ENCODE assay signal across 17 cellular contexts in the genomic region with DNA sequence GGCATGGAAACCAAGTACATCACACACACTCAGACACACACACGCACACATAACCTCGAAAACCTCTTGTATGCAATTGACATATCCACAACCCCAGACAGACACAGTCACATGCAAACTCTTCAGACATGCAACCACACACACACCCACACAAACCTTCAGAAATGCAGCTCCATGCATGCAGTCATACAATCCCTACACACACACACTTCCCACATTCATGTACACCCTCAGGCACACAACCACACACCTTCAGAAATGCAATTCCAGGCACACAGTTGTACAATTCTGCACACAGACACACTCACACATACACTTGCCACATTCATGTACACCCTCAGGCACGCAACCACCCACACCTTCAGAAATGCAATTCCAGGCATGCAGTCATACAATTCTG. TPM values are rescaled to one million over a fixed set of nuclear protein-coding genes. Genes with fewer than 3 reads are reported as not detected.
A peak's percentile ranks its signal among the peaks of the same experiment; 100 is the strongest.
DNase-seq lines count a peak whose midpoint lies in the region; ATAC-seq and TF ChIP-seq lines count a peak whose summit lies in the region.
"Had no signal": no experiment of that assay in that cellular context is flagged by ENCODE, and none has a peak within 500 bp of the region (broad histone marks: within the 10 kb centered on the region; RNA-seq: fewer than 3 reads in every experiment).

No MANE protein-coding gene starts in this region.

- H3K27ac ChIP-seq in GM23338 (ENCODE audit: low read depth): no peak overlapping the region
- peak overlapping the region; percentile 70 for H3K27ac ChIP-seq in neural cell (ENCODE audit: low read length)
- H3K27ac ChIP-seq: A549, C4-2B, SJSA1 had no signal

- DNase-seq in GM23338 (ENCODE audit: low spot score) (no peak), NB4 (ENCODE audit: low read depth) (peak; percentile 63), glutamatergic neuron (no peak), DMS53 (lab: John Stamatoyannopoulos, UW) (no peak), NCI-H2029 (lab: John Stamatoyannopoulos, UW) (no peak)
- DNase-seq: COR-L47, MV-4-11, NCI-H1436, NCI-H226, OCI-M1 had no signal

- H3K36me3 Mint-ChIP-seq in GM23338 (ENCODE audit: low read depth): no peaks in the 10 kb centered on the region
- H3K36me3 Mint-ChIP-seq in glutamatergic neuron (ENCODE audit: unreplicated experiment): no peaks in the 10 kb centered on the region

- TF ChIP-seq EP300 in neural cell (conservative IDR thresholded peaks at IDR 0.05; ENCODE audit: poor library complexity, severe bottlenecking): no peak

- H3K4me3 ChIP-seq in GM23338 (peak overlapping the region; percentile 80), NB4 (ENCODE audit: low read depth, low read length) (no peak overlapping the region), neural cell (ENCODE audit: low read length) (peak overlapping the region; percentile 88)
- H3K4me3 ChIP-seq: A549, GM12878, SJSA1 had no signal

- H3K9ac ChIP-seq in neural cell (ENCODE audit: low read length): peak overlapping the region; percentile 79

- H3K9me3 Mint-ChIP-seq in GM23338 (no peaks in the 10 kb centered on the region), glutamatergic neuron (ENCODE audit: unreplicated experiment) (peaks cover 9% of the 10 kb centered on the region)

- H2AFZ ChIP-seq in GM23338 (no peak overlapping the region), neural cell (ENCODE audit: low read depth, low read length) (peak overlapping the region; percentile 56)

- peak overlapping the region; percentile 85 for H3K4me2 ChIP-seq in GM23338
- H3K4me2 ChIP-seq in neural cell (ENCODE audit: low read length): peak overlapping the region; percentile 72
- H3K4me2 ChIP-seq: A549 had no signal

- H4K20me1 ChIP-seq in GM23338 (replicated peaks; ENCODE audit: insufficient read depth) (peaks cover 6% of the 10 kb centered on the region; the same call in 1 of the 2 replicates), neural cell (ENCODE audit: insufficient read depth) (no peaks in the 10 kb centered on the region)

- H3K27me3 ChIP-seq in GM23338 (ENCODE audit: insufficient read depth) (peaks cover 8% of the 10 kb centered on the region; the same call in 1 of the 2 replicates), neural cell (ENCODE audit: insufficient read depth, low read depth, low read length) (no peaks in the 10 kb centered on the region)

- no peak for TF ChIP-seq CTCF in GM23338 (conservative IDR thresholded peaks at IDR 0.05; ENCODE audit: low read depth in 2 of 2)
- no peak for TF ChIP-seq CTCF in NB4 (IDR thresholded peaks at IDR 0.05; ENCODE audit: low read depth, low read length)
- no peak for TF ChIP-seq CTCF in glutamatergic neuron (IDR thresholded peaks at IDR 0.05; ENCODE audit: partially characterized antibody, unreplicated experiment)
- TF ChIP-seq CTCF in neural cell (IDR thresholded peaks at IDR 0.05; ENCODE audit: poor library complexity, severe bottlenecking): no peak

- H3K9me2 ChIP-seq in GM23338 (ENCODE audit: insufficient read depth) (no peaks in the 10 kb centered on the region), neural cell (ENCODE audit: insufficient read depth, low read length) (no peaks in the 10 kb centered on the region)

- H3K36me3 ChIP-seq in GM23338 (ENCODE audit: insufficient read depth): no peaks in the 10 kb centered on the region
- no peaks in the 10 kb centered on the region for H3K36me3 ChIP-seq in neural cell (ENCODE audit: insufficient read depth, low read length)
- H3K36me3 ChIP-seq: SJSA1 had no signal

- H3K27ac Mint-ChIP-seq in GM23338: no peak overlapping the region
- H3K27ac Mint-ChIP-seq in glutamatergic neuron (ENCODE audit: unreplicated experiment): peak overlapping the region; percentile 4

- no peaks in the 10 kb centered on the region for H3K9me3 ChIP-seq in neural cell (ENCODE audit: low read length)
- H3K9me3 ChIP-seq: A549, SJSA1 had no signal

- H3K4me3 Mint-ChIP-seq in GM23338 (peak overlapping the region; percentile 86), glutamatergic neuron (ENCODE audit: unreplicated experiment) (peak overlapping the region; percentile 82)

- no peak for TF ChIP-seq POLR2A in NB4 (IDR thresholded peaks at IDR 0.05; ENCODE audit: extremely low read depth, insufficient read length)

- no peaks in the 10 kb centered on the region for H3K4me1 ChIP-seq in GM23338 (ENCODE audit: insufficient read depth)
- H3K4me1 ChIP-seq: A549, SJSA1 had no signal

- H3F3A ChIP-seq in GM23338 (replicated peaks; ENCODE audit: low read depth) (no peaks in the 10 kb centered on the region), neural cell (ENCODE audit: insufficient read depth, low read length, poor library complexity, severe bottlenecking) (no peaks in the 10 kb centered on the region)

- TF ChIP-seq RAD21 in neural cell (conservative IDR thresholded peaks at IDR 0.05): no peak

- H3K27me3 Mint-ChIP-seq in GM23338 (ENCODE audit: insufficient read depth, low read depth, poor library complexity): peaks cover 15% of the 10 kb centered on the region
- H3K27me3 Mint-ChIP-seq in glutamatergic neuron (ENCODE audit: unreplicated experiment): peaks cover 7% of the 10 kb centered on the region

- no peaks in the 10 kb centered on the region for H3K79me2 ChIP-seq in GM23338 (replicated peaks; ENCODE audit: insufficient read depth)
- no peaks in the 10 kb centered on the region for H3K79me2 ChIP-seq in neural cell (replicated peaks; ENCODE audit: insufficient read depth, low read length)

- ATAC-seq in GM23338 (no peak), HG03025 (IDR thresholded peaks at IDR 0.05; ENCODE audit: low FRiP score, unreplicated experiment) (no peak), GM21786 (IDR thresholded peaks at IDR 0.05; ENCODE audit: unreplicated experiment) (no peak)
- ATAC-seq: A549, GM12878 had no signal

- H3K4me1 Mint-ChIP-seq in GM23338: peaks cover 17% of the 10 kb centered on the region
- H3K4me1 Mint-ChIP-seq in glutamatergic neuron (ENCODE audit: low read depth, unreplicated experiment): peaks cover 11% of the 10 kb centered on the region

TF ChIP-seq in GM23338, 12 proteins besides CTCF, POLR2A, EP300 and RAD21 (continues in another document):
- no peak for TF ChIP-seq ZNF331 (CRISPR knock-in tag; IDR thresholded peaks at IDR 0.05; ENCODE audit: low read depth)
- TF ChIP-seq, protein P1, sequence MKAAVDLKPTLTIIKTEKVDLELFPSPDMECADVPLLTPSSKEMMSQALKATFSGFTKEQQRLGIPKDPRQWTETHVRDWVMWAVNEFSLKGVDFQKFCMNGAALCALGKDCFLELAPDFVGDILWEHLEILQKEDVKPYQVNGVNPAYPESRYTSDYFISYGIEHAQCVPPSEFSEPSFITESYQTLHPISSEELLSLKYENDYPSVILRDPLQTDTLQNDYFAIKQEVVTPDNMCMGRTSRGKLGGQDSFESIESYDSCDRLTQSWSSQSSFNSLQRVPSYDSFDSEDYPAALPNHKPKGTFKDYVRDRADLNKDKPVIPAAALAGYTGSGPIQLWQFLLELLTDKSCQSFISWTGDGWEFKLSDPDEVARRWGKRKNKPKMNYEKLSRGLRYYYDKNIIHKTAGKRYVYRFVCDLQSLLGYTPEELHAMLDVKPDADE (IDR thresholded peaks at IDR 0.05): no peak
- TF ChIP-seq ZNF114 (CRISPR knock-in tag; IDR thresholded peaks at IDR 0.05): no peak
- TF ChIP-seq EZH2phosphoT487 (IDR thresholded peaks at IDR 0.05; ENCODE audit: unreplicated experiment): no peak

TF ChIP-seq in neural cell, 6 proteins besides CTCF, POLR2A, EP300 and RAD21:
- no peak for TF ChIP-seq SMC3 (conservative IDR thresholded peaks at IDR 0.05; ENCODE audit: poor library complexity)

RNA-seq across cellular contexts. Expression of gene SLC1A6, which starts 1.3 kb away (rescaled TPM):
- total RNA-seq in GM23338 (2014; rRNA removed; shearing (Covaris generic)): 18.5 and 37.3 TPM in 2 replicates
- 10.1 and 12.6 TPM in 2 replicates for polyA plus RNA-seq in GM23338 (2016; fragmentation: Nextera tagmentation; extraction: Ambion mirVana)
- 22.8 TPM for total RNA-seq in glutamatergic neuron (ENCODE audit: unreplicated experiment)
- 46.6 and 51.7 TPM in 2 replicates for polyA plus RNA-seq in neural cell
- 40.3 and 45.8 TPM in 2 replicates for polyA minus RNA-seq in neural cell
- total RNA-seq: GM12878, SJSA1 had no signal
- polyA plus RNA-seq: A549 had no signal

RNA-seq across cellular contexts. Expression of gene OR7C2, which starts 37.1 kb away (rescaled TPM):
- not detected in 2 replicates for total RNA-seq in GM23338 (2014; rRNA removed; shearing (Covaris generic))
- polyA plus RNA-seq in GM23338 (2016; fragmentation: Nextera tagmentation; extraction: Ambion mirVana) (not detected in 2 replicates), neural cell (not detected in 2 replicates)
- total RNA-seq in glutamatergic neuron (ENCODE audit: unreplicated experiment): not detected
- not detected in 2 replicates for polyA minus RNA-seq in neural cell
- total RNA-seq: GM12878, SJSA1 had no signal
- polyA plus RNA-seq: A549, GM12878 had no signal
